10 cellular contexts compared by ENCODE assay signal in genomic region chr17:30886187-30886586, GRCh38. TPM values are rescaled to one million over a fixed set of nuclear protein-coding genes. Genes with fewer than 3 reads are reported as not detected.
"Had no signal": no experiment of that assay in that cellular context is flagged by ENCODE, and none has a peak within 500 bp of the region (broad histone marks: within the 10 kb centered on the region; RNA-seq: fewer than 3 reads in every experiment).

No MANE protein-coding gene starts in this region.

- H3K4me3 ChIP-seq: GM23248 had no signal

- DNase-seq: GM23248, GOT3, H9, HCEC 1CT, HFFc6, KBM-7 had no signal

- H3K27ac ChIP-seq: GM23248, HL-60, KMS-11 had no signal

- ATAC-seq: HepG2 had no signal

- FAIRE-seq: HepG2 had no signal

RNA-seq across cellular contexts. Expression of gene ADAP2, which starts 35.6 kb away (rescaled TPM):
- total RNA-seq: GM23248, HT1080 had no signal
